ENCODE assay signal across 13 cellular contexts in genomic region chr2:69604026-69604678, GRCh38. TPM values are rescaled to one million over a fixed set of nuclear protein-coding genes. Genes with fewer than 3 reads are reported as not detected.
A peak's percentile ranks its signal among the peaks of the same experiment; 100 is the strongest.
DNase-seq lines count a peak whose midpoint lies in the region; ATAC-seq and TF ChIP-seq lines count a peak whose summit lies in the region.
"Had no signal": no experiment of that assay in that cellular context is flagged by ENCODE, and none has a peak within 500 bp of the region (broad histone marks: within the 10 kb centered on the region; RNA-seq: fewer than 3 reads in every experiment).

No MANE protein-coding gene starts in this region.

- ATAC-seq in T-cell (replicated peaks in 1 of 4) (no peak), GM21526 (IDR thresholded peaks at IDR 0.05; ENCODE audit: low FRiP score, unreplicated experiment) (no peak)
- ATAC-seq in effector memory CD8-positive, alpha-beta T cell (replicated peaks) = no peak
- ATAC-seq in natural killer cell treated with Interleukin-12 subunit alpha and Interleukin-12 subunit beta and Interleukin-15 and Interleukin-18, amount 100 ng/mL, for 72 hours = no peak
- ATAC-seq: left lobe of liver had no signal

- peak overlapping the region; percentile 47 for H3K27ac Mint-ChIP-seq in Calu3 (ENCODE audit: unreplicated experiment)
- H3K27ac Mint-ChIP-seq in T-cell = peak overlapping the region; percentile 56 to 79
- peak overlapping the region; percentile 37 to 77 for H3K27ac Mint-ChIP-seq in effector memory CD8-positive, alpha-beta T cell
- H3K27ac Mint-ChIP-seq in natural killer cell treated with Interleukin-12 subunit alpha and Interleukin-12 subunit beta and Interleukin-15 and Interleukin-18, amount 100 ng/mL, for 72 hours = peak overlapping the region; percentile 8 to 82
- no peak overlapping the region for H3K27ac Mint-ChIP-seq in mesothelial cell of epicardium

- H3K36me3 Mint-ChIP-seq in Calu3 (ENCODE audit: insufficient read depth, unreplicated experiment) (no peaks in the 10 kb centered on the region), T-cell (peaks cover 45% of the 10 kb centered on the region), mesothelial cell of epicardium (peaks cover 17% of the 10 kb centered on the region)
- peaks cover 16% of the 10 kb centered on the region for H3K36me3 Mint-ChIP-seq in effector memory CD8-positive, alpha-beta T cell (ENCODE audit: insufficient read depth)
- H3K36me3 Mint-ChIP-seq in natural killer cell treated with Interleukin-12 subunit alpha and Interleukin-12 subunit beta and Interleukin-15 and Interleukin-18, amount 100 ng/mL, for 72 hours = peaks cover 14% of the 10 kb centered on the region

- peak; percentile 65 for DNase-seq in Calu3
- no peak for DNase-seq in T-cell
- no peak for DNase-seq in effector memory CD8-positive, alpha-beta T cell
- DNase-seq in natural killer cell treated with Interleukin-12 subunit alpha and Interleukin-12 subunit beta and Interleukin-15 and Interleukin-18, amount 100 ng/mL, for 72 hours (ENCODE audit: low spot score) = no peak
- no peak for DNase-seq in posterior cingulate gyrus
- no peak for DNase-seq in mesothelial cell of epicardium (ENCODE audit: low spot score in 2 of 2, unreplicated experiment in 2 of 2)
- DNase-seq: DMS79 treated with DMSO at 0.1 percent for 48 hours, hypothalamus, NCI-H146, NCI-H524 had no signal

- TF ChIP-seq CTCF in Calu3 (IDR thresholded peaks at IDR 0.05; ENCODE audit: unreplicated experiment) (no peak), mesothelial cell of epicardium (IDR thresholded peaks at IDR 0.05; ENCODE audit: unreplicated experiment) (no peak)

- CTCF ChIA-PET in Calu3 (lab: Charles Lee) = interaction anchor here (0.8 to 1.4 kb wide), 4 partner anchors 34 to 120 kb away, joined by 3 to 5 read pairs (median 3); no protein-coding TSS in a partner anchor
- CTCF ChIA-PET in T-cell (lab: Charles Lee) = interaction anchor here (0.5 to 1.5 kb wide), 4 partner anchors 40 to 1360 kb away, joined by 3 to 4 read pairs (median 3); no protein-coding TSS in a partner anchor

- POLR2A ChIA-PET in T-cell (lab: Charles Lee) = interaction anchor here in 1 of 2 donors (0.6 kb wide), 2 partner anchors 22 to 377 kb away, joined by 3 read pairs; no protein-coding TSS in a partner anchor

- intact Hi-C loops in Calu3 (cut with micrococcal nuclease; ENCODE audit: unreplicated experiment) = loop anchor here (5.0 kb wide), 2 partner anchors 37 to 38 kb away; partner anchors contain the start of gene AAK1
- intact Hi-C loops in posterior cingulate gyrus (cut with DNase I) = no loop called here

- H3K4me3 Mint-ChIP-seq in Calu3 (ENCODE audit: low read depth, unreplicated experiment) (peak overlapping the region; percentile 6), T-cell (peak overlapping the region in 1 of 3 donors; percentile 33), mesothelial cell of epicardium (no peak overlapping the region)
- H3K4me3 Mint-ChIP-seq in effector memory CD8-positive, alpha-beta T cell = no peak overlapping the region
- H3K4me3 Mint-ChIP-seq in natural killer cell treated with Interleukin-12 subunit alpha and Interleukin-12 subunit beta and Interleukin-15 and Interleukin-18, amount 100 ng/mL, for 72 hours = no peak overlapping the region

- no peaks in the 10 kb centered on the region for H3K27me3 Mint-ChIP-seq in Calu3 (ENCODE audit: unreplicated experiment)
- H3K27me3 Mint-ChIP-seq in T-cell = no peaks in the 10 kb centered on the region
- no peaks in the 10 kb centered on the region for H3K27me3 Mint-ChIP-seq in effector memory CD8-positive, alpha-beta T cell
- H3K27me3 Mint-ChIP-seq in natural killer cell treated with Interleukin-12 subunit alpha and Interleukin-12 subunit beta and Interleukin-15 and Interleukin-18, amount 100 ng/mL, for 72 hours = no peaks in the 10 kb centered on the region
- no peaks in the 10 kb centered on the region for H3K27me3 Mint-ChIP-seq in mesothelial cell of epicardium (ENCODE audit: low read depth)

- H3K4me1 Mint-ChIP-seq in Calu3 (ENCODE audit: low read depth, unreplicated experiment) (peaks cover 55% of the 10 kb centered on the region), T-cell (peaks cover 90 to 97% (median 96%) of the 10 kb centered on the region in 3 donors), mesothelial cell of epicardium (peaks cover 2% of the 10 kb centered on the region)
- peaks cover 71 to 89% of the 10 kb centered on the region in 2 donors for H3K4me1 Mint-ChIP-seq in effector memory CD8-positive, alpha-beta T cell (ENCODE audit: low read depth in 2 of 2)
- peaks cover 68 to 69% of the 10 kb centered on the region in 2 donors for H3K4me1 Mint-ChIP-seq in natural killer cell treated with Interleukin-12 subunit alpha and Interleukin-12 subunit beta and Interleukin-15 and Interleukin-18, amount 100 ng/mL, for 72 hours (ENCODE audit: low read depth in 2 of 2)

- no TSS peak for BruUV-seq in Calu3 (replicated peaks; lab: Mats Ljungman, UMichigan)

- H3K9me3 Mint-ChIP-seq in Calu3 (ENCODE audit: low read depth, unreplicated experiment) (peaks cover 7% of the 10 kb centered on the region), T-cell (peaks cover 6 to 9% (median 8%) of the 10 kb centered on the region in 3 donors), mesothelial cell of epicardium (peaks cover 10% of the 10 kb centered on the region)
- H3K9me3 Mint-ChIP-seq in effector memory CD8-positive, alpha-beta T cell = no peaks in the 10 kb centered on the region
- peaks cover 11% of the 10 kb centered on the region for H3K9me3 Mint-ChIP-seq in natural killer cell treated with Interleukin-12 subunit alpha and Interleukin-12 subunit beta and Interleukin-15 and Interleukin-18, amount 100 ng/mL, for 72 hours
- H3K9me3 Mint-ChIP-seq: activated T-helper 2 cell treated with anti-CD3 and anti-CD28 coated beads, Interferon-gamma antibody, Interleukin-2, Interleukin-4, amounts not matched to agents 10 μg/mL and 5 μg/mL and 100 μg/mL, durations not matched to agents 14 hours and 24 hours and 36 hours had no signal

RNA-seq across cellular contexts. Expression of gene AAK1, which starts 39.4 kb away (rescaled TPM):
- total RNA-seq in Calu3 (2022) (46.7 and 60.1 TPM in 2 replicates), T-cell (100 to 1,000 TPM; 170 to 283 (median 177) TPM), mesothelial cell of epicardium (65.4 to 70.7 TPM (median 66.4 TPM) in 3 replicates)
- 100 to 1,000 TPM in 1 of 2 donors, 10 to 100 TPM in 1; 97.1 to 114 TPM for total RNA-seq in natural killer cell treated with Interleukin-12 subunit alpha and Interleukin-12 subunit beta and Interleukin-15 and Interleukin-18, amount 100 ng/mL, for 72 hours
